ENCODE assay signal across 24 cellular contexts in the genomic region with DNA sequence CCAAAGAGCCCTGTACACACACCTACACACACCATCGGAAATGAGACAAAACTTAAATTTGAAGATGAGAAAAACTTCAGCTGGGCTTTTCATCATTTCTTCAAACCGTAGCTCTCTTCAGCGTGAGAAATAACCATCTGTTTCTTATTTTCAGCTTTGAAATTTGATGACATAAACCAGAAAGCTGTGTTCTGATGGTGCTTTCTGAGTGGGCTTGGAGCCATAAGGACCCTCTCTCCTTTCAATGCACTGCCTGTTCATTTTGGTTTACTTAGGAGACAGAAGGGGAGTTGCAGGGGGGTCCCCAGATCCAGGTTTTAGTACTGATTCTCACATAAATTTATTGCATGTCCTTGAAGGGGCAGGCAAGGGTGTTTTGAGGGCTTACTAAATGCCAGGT. TPM values are rescaled to one million over a fixed set of nuclear protein-coding genes. Genes with fewer than 3 reads are reported as not detected.
DNase-seq lines count a peak whose midpoint lies in the region; ATAC-seq and TF ChIP-seq lines count a peak whose summit lies in the region.
"Had no signal": no experiment of that assay in that cellular context is flagged by ENCODE, and none has a peak within 500 bp of the region (broad histone marks: within the 10 kb centered on the region; RNA-seq: fewer than 3 reads in every experiment).

No MANE protein-coding gene starts in this region.

- TF ChIP-seq CTCF in DOHH2 (IDR thresholded peaks at IDR 0.05; ENCODE audit: low read depth, low read length, poor library complexity, severe bottlenecking) (no peak), OCI-LY1 (IDR thresholded peaks at IDR 0.05; ENCODE audit: low read length) (no peak), fibroblast of mammary gland (conservative IDR thresholded peaks at IDR 0.05; ENCODE audit: control insufficient read depth, insufficient read depth, low read depth, low read length) (no peak), upper lobe of left lung (IDR thresholded peaks at IDR 0.05) (no peak)

- no peak for TF ChIP-seq POLR2A in upper lobe of left lung (IDR thresholded peaks at IDR 0.05)

- peak overlapping the region; percentile 75 for H3K9ac ChIP-seq in OCI-LY1 (ENCODE audit: low read length)

- H3K79me2 ChIP-seq in DOHH2 (ENCODE audit: control insufficient read depth, low read length) (peaks cover 39% of the 10 kb centered on the region), OCI-LY1 (ENCODE audit: insufficient read depth, low read length) (peaks cover 34% of the 10 kb centered on the region)

- H4K20me1 ChIP-seq in DOHH2 (ENCODE audit: control insufficient read depth, insufficient read depth, low read depth, low read length) (no peaks in the 10 kb centered on the region), OCI-LY1 (ENCODE audit: insufficient read depth, low read length) (no peaks in the 10 kb centered on the region)

- H3K4me1 ChIP-seq in DOHH2 (ENCODE audit: control insufficient read depth, low read length): peaks cover 66% of the 10 kb centered on the region
- H3K4me1 ChIP-seq in OCI-LY1 (ENCODE audit: insufficient read depth, low read length, severe bottlenecking): peaks cover 79% of the 10 kb centered on the region
- no peaks in the 10 kb centered on the region for H3K4me1 ChIP-seq in upper lobe of left lung
- H3K4me1 ChIP-seq: heart left ventricle, sigmoid colon had no signal

- H3K4me2 ChIP-seq in DOHH2 (ENCODE audit: low read length) (peak overlapping the region; percentile 73), OCI-LY1 (ENCODE audit: low read length) (peak overlapping the region; percentile 74)

- H3K27me3 ChIP-seq in DOHH2 (ENCODE audit: control insufficient read depth, low read length): no peaks in the 10 kb centered on the region
- no peaks in the 10 kb centered on the region for H3K27me3 ChIP-seq in OCI-LY1 (ENCODE audit: insufficient read depth, low read length)
- H3K27me3 ChIP-seq in upper lobe of left lung: no peaks in the 10 kb centered on the region
- H3K27me3 ChIP-seq: heart left ventricle, MG63, sigmoid colon had no signal

- no peak overlapping the region for H2AFZ ChIP-seq in OCI-LY1 (ENCODE audit: low read length)

- no peak for TF ChIP-seq EP300 in upper lobe of left lung (IDR thresholded peaks at IDR 0.05)

- DNase-seq in fibroblast of mammary gland (ENCODE audit: low read depth) (peak; percentile 20), RPMI8226 (no peak), upper lobe of left lung (no peak)
- no peak for DNase-seq in activated CD4-positive, CD25-positive, alpha-beta regulatory T cell (lab: John Stamatoyannopoulos, UW)
- DNase-seq: activated CD4-positive, alpha-beta T cell treated with anti-CD3 and anti-CD28 coated beads for 36 hours; activated naive CD4-positive, alpha-beta T cell treated with anti-CD3 and anti-CD28 coated beads, Interleukin-2, amount 10 ng/mL, durations not matched to agents 7 days and 5 days; activated T-cell treated with anti-CD3 and anti-CD28 coated beads, Interleukin-2, amount 50 U/mL, for 72 hours; heart left ventricle; MG63; midbrain; NCI-H1436; NCI-H2107; NCI-H524 treated with DMSO at 0.1 percent for 48 hours; posterior cingulate gyrus; sigmoid colon; stimulated activated CD4-positive, alpha-beta T cell treated with anti-CD3 and anti-CD28 coated beads, Interleukin-15, amount 100 ng/mL, for 24 hours; stimulated activated CD8-positive, alpha-beta memory T cell treated with anti-CD3 and anti-CD28 coated beads, Interleukin-4, amount 100 ng/mL, for 48 hours; SW 1271; trophoblast cell had no signal

- 90 to 96% methylated on average over 3 of the region's 3 CpGs for WGBS in upper lobe of left lung, 2 donors

- ATAC-seq in GM19467 (IDR thresholded peaks at IDR 0.05; ENCODE audit: unreplicated experiment) (peak; percentile 6), upper lobe of left lung (ENCODE audit: low FRiP score in 2 of 2) (no peak), HG02588 (IDR thresholded peaks at IDR 0.05; ENCODE audit: unreplicated experiment) (no peak)
- ATAC-seq: activated CD4-positive, alpha-beta T cell treated with anti-CD3 and anti-CD28 coated beads for 36 hours; activated T-cell treated with anti-CD3 and anti-CD28 coated beads, Interleukin-2, amount 50 U/mL, for 72 hours; heart left ventricle had no signal

- H3K36me3 ChIP-seq in DOHH2 (ENCODE audit: control insufficient read depth, low read length): peaks cover 31% of the 10 kb centered on the region
- H3K36me3 ChIP-seq in OCI-LY1 (ENCODE audit: insufficient read depth, low read length): peaks cover 43% of the 10 kb centered on the region
- H3K36me3 ChIP-seq in upper lobe of left lung: no peaks in the 10 kb centered on the region
- H3K36me3 ChIP-seq: heart left ventricle, MG63, sigmoid colon had no signal

- H3K27ac ChIP-seq in DOHH2 (ENCODE audit: low read depth, low read length): peak overlapping the region; percentile 83
- peak overlapping the region; percentile 100 for H3K27ac ChIP-seq in OCI-LY1 (ENCODE audit: low read depth, low read length, poor library complexity, severe bottlenecking)
- H3K27ac ChIP-seq in upper lobe of left lung: no peak overlapping the region
- H3K27ac ChIP-seq: C4-2B, heart left ventricle, sigmoid colon had no signal

- H3K9me2 ChIP-seq in DOHH2 (replicated peaks; ENCODE audit: control insufficient read depth, low read length) (no peaks in the 10 kb centered on the region), OCI-LY1 (ENCODE audit: low read depth, low read length) (no peaks in the 10 kb centered on the region)

- H3F3A ChIP-seq in DOHH2 (ENCODE audit: control insufficient read depth, insufficient read depth) (peaks cover 3% of the 10 kb centered on the region; the same call in 1 of the 2 replicates), OCI-LY1 (ENCODE audit: insufficient read depth, low read length) (peaks cover 7% of the 10 kb centered on the region; the same call in 1 of the 2 replicates)

- H3K4me3 ChIP-seq in DOHH2 (ENCODE audit: low read length) (peak overlapping the region; percentile 62), OCI-LY1 (ENCODE audit: low read depth, low read length, poor library complexity, severe bottlenecking) (peak overlapping the region; percentile 60), fibroblast of mammary gland (ENCODE audit: control insufficient read depth, low read depth, low read length) (no peak overlapping the region), upper lobe of left lung (no peak overlapping the region)
- H3K4me3 ChIP-seq: heart left ventricle, MG63, sigmoid colon had no signal

- H3K9me3 ChIP-seq in DOHH2 (ENCODE audit: control insufficient read depth, insufficient read depth, low read length) (peaks cover 22% of the 10 kb centered on the region), OCI-LY1 (ENCODE audit: low read length) (peaks cover 18% of the 10 kb centered on the region), upper lobe of left lung (peaks cover 0 to 6% (median 0%) of the 10 kb centered on the region in 4 donors)
- H3K9me3 ChIP-seq: heart left ventricle, MG63 had no signal

RNA-seq across cellular contexts. Expression of gene FBXO10, which starts 9.5 kb away (rescaled TPM):
- 10 to 100 TPM in 2 of 6 donors, 1 to 10 TPM in 4; 7.9 to 13.4 (median 8.7) TPM for total RNA-seq in upper lobe of left lung

RNA-seq across cellular contexts. Expression of gene TOMM5, which starts 25.7 kb away (rescaled TPM):
- 10 to 100 TPM; 35.4 to 83.5 (median 54.2) TPM for total RNA-seq in upper lobe of left lung

Comparison
In these comparisons a context has a peak if more than half of its experiments do, and no peak if none do; other contexts are left out.
1. H3K27ac ChIP-seq: peak in DOHH2 (single experiment) and OCI-LY1 (single experiment); none in upper lobe of left lung (0 of 4).
2. H3K4me3 ChIP-seq: peak in DOHH2 (single experiment) and OCI-LY1 (single experiment); none in fibroblast of mammary gland (single experiment) and upper lobe of left lung (0 of 4).